ENCODE assay signal across 1 cellular context in the genomic region with DNA sequence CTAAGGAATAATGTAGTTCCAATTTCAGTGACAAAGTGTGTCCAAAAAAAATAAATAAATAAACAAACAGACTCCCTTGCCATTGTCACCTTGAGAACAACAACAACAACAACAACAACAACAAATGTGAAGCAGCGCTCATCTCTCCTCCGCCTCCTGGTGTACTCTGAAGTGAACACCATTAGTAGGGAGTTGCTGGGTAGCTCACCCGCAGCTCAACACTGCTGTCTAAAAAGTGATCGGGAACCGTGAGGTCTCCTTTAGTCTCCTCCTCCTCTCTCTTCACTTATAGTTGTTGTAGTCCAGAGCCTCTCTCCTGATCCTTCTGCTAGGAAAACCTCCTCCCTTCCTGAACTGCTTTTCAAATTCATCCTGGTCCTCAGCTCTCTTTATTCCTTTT.
TF ChIP-seq lines count a peak whose summit lies in the region.

No MANE protein-coding gene starts in this region.

TF ChIP-seq in IMR-90, 13 proteins besides CTCF, POLR2A, EP300 and RAD21 (continued from another document):
- TF ChIP-seq, protein P1, sequence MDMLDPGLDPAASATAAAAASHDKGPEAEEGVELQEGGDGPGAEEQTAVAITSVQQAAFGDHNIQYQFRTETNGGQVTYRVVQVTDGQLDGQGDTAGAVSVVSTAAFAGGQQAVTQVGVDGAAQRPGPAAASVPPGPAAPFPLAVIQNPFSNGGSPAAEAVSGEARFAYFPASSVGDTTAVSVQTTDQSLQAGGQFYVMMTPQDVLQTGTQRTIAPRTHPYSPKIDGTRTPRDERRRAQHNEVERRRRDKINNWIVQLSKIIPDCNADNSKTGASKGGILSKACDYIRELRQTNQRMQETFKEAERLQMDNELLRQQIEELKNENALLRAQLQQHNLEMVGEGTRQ (IDR thresholded peaks at IDR 0.05; ENCODE audit: low read depth, low read length): no peak
- TF ChIP-seq SMC3 (IDR thresholded peaks at IDR 0.05; ENCODE audit: low read depth, low read length) (no peak), MAFK (IDR thresholded peaks at IDR 0.05; ENCODE audit: low read depth, low read length) (no peak), CHD1 (IDR thresholded peaks at IDR 0.05; ENCODE audit: low read depth, low read length) (no peak), CEBPB (IDR thresholded peaks at IDR 0.05; ENCODE audit: low read depth, low read length) (no peak), MAZ (IDR thresholded peaks at IDR 0.05; ENCODE audit: borderline replicate concordance, low read depth, low read length) (no peak), RCOR1 (IDR thresholded peaks at IDR 0.05; ENCODE audit: insufficient replicate concordance, low read length) (no peak), BHLHE40 (IDR thresholded peaks at IDR 0.05; ENCODE audit: low read depth, low read length) (no peak)
TF ChIP-seq in IMR-90: peak in this region for 0.
